In genomic region chr4:184066584-184067300, GRCh38 we compare ENCODE assay signal across 1 cellular context.
TF ChIP-seq lines count a peak whose summit lies in the region.

No MANE protein-coding gene starts in this region.

TF ChIP-seq in SK-N-SH, 30 proteins besides CTCF, POLR2A, EP300 and RAD21 (continued from another document):
- TF ChIP-seq POLR2AphosphoS5 (IDR thresholded peaks at IDR 0.05; ENCODE audit: low read depth, low read length) (no peak), ZBTB33 (IDR thresholded peaks at IDR 0.05; ENCODE audit: borderline replicate concordance, low read depth) (no peak)
